ENCODE assay signal across 8 cellular contexts in genomic region chr14:93033039-93033982, GRCh38.
DNase-seq lines count a peak whose midpoint lies in the region; ATAC-seq and TF ChIP-seq lines count a peak whose summit lies in the region.

No MANE protein-coding gene starts in this region.

- H3K9ac ChIP-seq in mesendoderm (ENCODE audit: low read length): no peak overlapping the region

- H3K27me3 ChIP-seq in mesendoderm (ENCODE audit: insufficient read depth, low read length, poor library complexity): no peaks in the 10 kb centered on the region
- no peaks in the 10 kb centered on the region for H3K27me3 ChIP-seq in HAP-1 (ENCODE audit: low read depth)

- H3K4me3 Mint-ChIP-seq in activated B cell treated with CpG ODN at 0.5 μM for 24 hours: peak overlapping the region; percentile 59

- peaks cover 60% of the 10 kb centered on the region for H3K4me1 Mint-ChIP-seq in activated B cell treated with CpG ODN at 0.5 μM for 24 hours

- H4K8ac ChIP-seq in mesendoderm (ENCODE audit: low read depth, low read length): no peak overlapping the region

- WGBS in mesendoderm (ENCODE audit: extremely low coverage, insufficient coverage, low lambda C conversion rate): no CpG with 5 or more reads among the region's 7 CpGs

- H3K36me3 Mint-ChIP-seq in activated B cell treated with CpG ODN at 0.5 μM for 24 hours (ENCODE audit: low read depth): peaks cover 3% of the 10 kb centered on the region

- CTCF ChIA-PET in activated B cell treated with CpG ODN at 0.5 μM for 24 hours (lab: Charles Lee): interaction anchor here (1.0 to 3.7 kb wide), 4 partner anchors 12 to 99 kb away, joined by 4 to 27 read pairs (median 8); partner anchors contain the start of gene ITPK1

- H3K9me3 ChIP-seq in HAP-1: no peaks in the 10 kb centered on the region

- no peak for TF ChIP-seq CTCF in activated B cell treated with CpG ODN at 0.5 μM for 24 hours (IDR thresholded peaks at IDR 0.05)
- TF ChIP-seq CTCF in GM13977 (IDR thresholded peaks at IDR 0.05; ENCODE audit: extremely low read depth, insufficient read depth, missing control alignments): no peak

- POLR2A ChIA-PET in activated B cell treated with CpG ODN at 0.5 μM for 24 hours (lab: Charles Lee): interaction anchor here (0.6 to 1.9 kb wide), 3 partner anchors 27 to 80 kb away, joined by 3 to 11 read pairs (median 6); no protein-coding TSS in a partner anchor

- H3K4me3 ChIP-seq in mesendoderm (ENCODE audit: low read length): no peak overlapping the region
- H3K4me3 ChIP-seq in HAP-1: no peak overlapping the region

- no peak overlapping the region for H4K5ac ChIP-seq in mesendoderm (ENCODE audit: low read length)

- ATAC-seq in GM19351 (IDR thresholded peaks at IDR 0.05; ENCODE audit: unreplicated experiment): peak; percentile 17
- no peak for ATAC-seq in activated B cell treated with CpG ODN at 0.5 μM for 24 hours (ENCODE audit: low read depth)
- ATAC-seq in HG03378 (IDR thresholded peaks at IDR 0.05; ENCODE audit: unreplicated experiment): no peak

- H2BK120ac ChIP-seq in mesendoderm (ENCODE audit: low read depth, low read length): no peak overlapping the region

- H3K27me3 Mint-ChIP-seq in activated B cell treated with CpG ODN at 0.5 μM for 24 hours: no peaks in the 10 kb centered on the region

- no peaks in the 10 kb centered on the region for H3K79me2 ChIP-seq in mesendoderm (ENCODE audit: control insufficient read depth, insufficient read depth, low read length)

- H3K27ac ChIP-seq in mesendoderm (ENCODE audit: low read depth, low read length): no peak overlapping the region

- no peak overlapping the region for H3K4me2 ChIP-seq in mesendoderm (ENCODE audit: low read length)

- no peaks in the 10 kb centered on the region for H3K9me3 Mint-ChIP-seq in activated B cell treated with CpG ODN at 0.5 μM for 24 hours

- in situ Hi-C loops in GM13977 (cut with MboI; ENCODE audit: low pct_unique_long_range_greater_than_20kb, low sequenced_read_pairs, unreplicated experiment) (no loop called here), HAP-1 (cut with MboI; ENCODE audit: low sequenced_read_pairs) (no loop called here), ACHN (cut with HindIII; ENCODE audit: low pct_ligation_motif_present, low pct_unique_long_range_greater_than_20kb, low sequenced_read_pairs) (no loop called here)

- no peaks in the 10 kb centered on the region for H3K79me1 ChIP-seq in mesendoderm (ENCODE audit: low read length)

- no peak overlapping the region for H2BK15ac ChIP-seq in mesendoderm (replicated peaks; ENCODE audit: low read depth)

- DNase-seq in AML-193 (lab: John Stamatoyannopoulos, UW) (peak; percentile 8 to 30), activated B cell treated with CpG ODN at 0.5 μM for 24 hours (no peak), mesendoderm (no peak), GM13977 (ENCODE audit: low spot score) (no peak), HAP-1 (ENCODE audit: low spot score in 2 of 2) (no peak), ACHN (no peak)

- H3K4ac ChIP-seq in mesendoderm (ENCODE audit: low read depth, low read length): no peak overlapping the region

- no peak overlapping the region for H2BK5ac ChIP-seq in mesendoderm (ENCODE audit: low read length)

- H3K23ac ChIP-seq in mesendoderm (ENCODE audit: low read length): no peak overlapping the region

- H3K4me1 ChIP-seq in mesendoderm (ENCODE audit: control insufficient read depth, low read depth, low read length) (peaks cover 5% of the 10 kb centered on the region), HAP-1 (peaks cover 20% of the 10 kb centered on the region)

- no peak overlapping the region for H3K18ac ChIP-seq in mesendoderm (ENCODE audit: low read length)

- intact Hi-C loops in activated B cell treated with CpG ODN at 0.5 μM for 24 hours (cut with micrococcal nuclease): loop anchor here (5.0 kb wide), 1 partner anchor 81 kb away; no protein-coding TSS in a partner anchor

- peak overlapping the region; percentile 2 for H3K56ac ChIP-seq in mesendoderm (ENCODE audit: low read length)

- peak overlapping the region; percentile 82 for H3K27ac Mint-ChIP-seq in activated B cell treated with CpG ODN at 0.5 μM for 24 hours

- H3K36me3 ChIP-seq in mesendoderm (ENCODE audit: control insufficient read depth, insufficient read depth, low read length) (no peaks in the 10 kb centered on the region), HAP-1 (replicated peaks) (no peaks in the 10 kb centered on the region)

- H2AK5ac ChIP-seq in mesendoderm (ENCODE audit: low read length): no peak overlapping the region

Comparison
In these comparisons a context has a peak if more than half of its experiments do, and no peak if none do; other contexts are left out.
1. DNase-seq: peak in AML-193 (2 of 2); none in activated B cell treated with CpG ODN at 0.5 μM for 24 hours (single experiment), mesendoderm (single experiment), GM13977 (single experiment), HAP-1 (0 of 2) and ACHN (single experiment).